18 cellular contexts compared by ENCODE assay signal in genomic region chr19:35491838-35492360, GRCh38. TPM values are rescaled to one million over a fixed set of nuclear protein-coding genes. Genes with fewer than 3 reads are reported as not detected.
A peak's percentile ranks its signal among the peaks of the same experiment; 100 is the strongest.
DNase-seq lines count a peak whose midpoint lies in the region; ATAC-seq and TF ChIP-seq lines count a peak whose summit lies in the region.
"Had no signal": no experiment of that assay in that cellular context is flagged by ENCODE, and none has a peak within 500 bp of the region (broad histone marks: within the 10 kb centered on the region; RNA-seq: fewer than 3 reads in every experiment).

No MANE protein-coding gene starts in this region.

- peak; percentile 41 for ATAC-seq in esophagus mucosa
- ATAC-seq in GM21786 (IDR thresholded peaks at IDR 0.05; ENCODE audit: unreplicated experiment): no peak
- no peak for ATAC-seq in HG02678 (IDR thresholded peaks at IDR 0.05; ENCODE audit: unreplicated experiment)
- ATAC-seq: HCT116 had no signal

- intact Hi-C loops in prostate gland (cut with DNase I): loop anchor here (10.0 kb wide), 1 partner anchor 217 kb away; no protein-coding TSS in a partner anchor

- H3K4me1 Mint-ChIP-seq in type B pancreatic cell (ENCODE audit: unreplicated experiment): no peaks in the 10 kb centered on the region

- H3K4me1 ChIP-seq in prostate gland (replicated peaks): no peaks in the 10 kb centered on the region

- TF ChIP-seq POLR2A in prostate gland (IDR thresholded peaks at IDR 0.05): no peak

- no peaks in the 10 kb centered on the region for H3K9me3 Mint-ChIP-seq in type B pancreatic cell
- H3K9me3 Mint-ChIP-seq: CD4-positive, alpha-beta memory T cell had no signal

- peak overlapping the region; percentile 24 for H3K27ac Mint-ChIP-seq in type B pancreatic cell
- H3K27ac Mint-ChIP-seq: CD4-positive, alpha-beta memory T cell had no signal

- no peaks in the 10 kb centered on the region for H3K9me3 ChIP-seq in prostate gland

- TF ChIP-seq CTCF in prostate gland (IDR thresholded peaks at IDR 0.05) (no peak), type B pancreatic cell (conservative IDR thresholded peaks at IDR 0.05) (no peak)

- DNase-seq in prostate gland (ENCODE audit: low spot score) (peak; percentile 24), type B pancreatic cell (ENCODE audit: extremely low spot score, unreplicated experiment) (no peak), HCEC 1CT (no peak), NCI-H128 (lab: John Stamatoyannopoulos, UW; ENCODE audit: unreplicated experiment) (no peak)
- DNase-seq: C1 segment of cervical spinal cord; CD4-positive, alpha-beta memory T cell; COR-L47; DMS153; DND-41; GM23248; H7 had no signal

- H3K27ac ChIP-seq in prostate gland: no peak overlapping the region
- H3K27ac ChIP-seq: GM23248 had no signal

- no peak overlapping the region for H3K4me3 Mint-ChIP-seq in type B pancreatic cell
- H3K4me3 Mint-ChIP-seq: CD4-positive, alpha-beta memory T cell had no signal

- no peaks in the 10 kb centered on the region for H3K36me3 Mint-ChIP-seq in type B pancreatic cell
- H3K36me3 Mint-ChIP-seq: CD4-positive, alpha-beta memory T cell had no signal

- H3K27me3 ChIP-seq in prostate gland (replicated peaks; ENCODE audit: insufficient read depth): no peaks in the 10 kb centered on the region

- peaks cover 22% of the 10 kb centered on the region for H3K27me3 Mint-ChIP-seq in type B pancreatic cell

- 50% methylated on average over 9 of the region's 9 CpGs for WGBS in prostate gland

- no peak overlapping the region for H3K4me3 ChIP-seq in prostate gland
- H3K4me3 ChIP-seq: GM23248 had no signal

- H3K36me3 ChIP-seq in prostate gland: no peaks in the 10 kb centered on the region

RNA-seq across cellular contexts. Expression of gene KRTDAP, which starts 1.6 kb away (rescaled TPM):
- total RNA-seq in esophagus mucosa (338 TPM), prostate gland (10 to 100 TPM in 1 of 2 donors, 1 to 10 TPM in 1; 3.6 to 58.6 TPM), type B pancreatic cell (ENCODE audit: low replicate concordance) (0.80 and 2.0 TPM in 2 replicates)
- total RNA-seq: A172; A673; CD4-positive, alpha-beta memory T cell; GM23248 had no signal

RNA-seq across cellular contexts. Expression of gene DMKN, which starts 21.6 kb away (rescaled TPM):
- total RNA-seq in esophagus mucosa (406 TPM), prostate gland (10 to 100 TPM; 50.9 to 80.5 TPM), type B pancreatic cell (ENCODE audit: low replicate concordance) (70.9 and 141 TPM in 2 replicates)
- total RNA-seq: A673 had no signal

RNA-seq across cellular contexts. Expression of gene SBSN, which starts 36.2 kb away (rescaled TPM):
- total RNA-seq in esophagus mucosa (1,433 TPM), prostate gland (1 to 10 TPM in 1 of 2 donors, under 1 TPM in 1; 0.32 to 4.9 TPM), type B pancreatic cell (ENCODE audit: low replicate concordance) (0.53 TPM in 1 of 2 replicates, not detected in the other)
- total RNA-seq: A172; A673; CD4-positive, alpha-beta memory T cell; H1; H7 had no signal

RNA-seq across cellular contexts. Expression of gene GAPDHS, which starts 41.4 kb away (rescaled TPM):
- total RNA-seq in esophagus mucosa (not detected), prostate gland (10 to 100 TPM in 1 of 2 donors, not detected in 1; 13.4 TPM), type B pancreatic cell (ENCODE audit: low replicate concordance) (not detected in 2 replicates)
- total RNA-seq: A172; A673; CD4-positive, alpha-beta memory T cell; GM23248; H1 had no signal

RNA-seq across cellular contexts. Expression of gene FFAR2, which starts 43.8 kb away (rescaled TPM):
- 1.8 TPM for total RNA-seq in esophagus mucosa
- total RNA-seq in prostate gland: under 1 TPM in 1 of 2 donors, not detected in 1; 0.87 TPM
- 1.1 and 2.2 TPM in 2 replicates for total RNA-seq in type B pancreatic cell (ENCODE audit: low replicate concordance)
- total RNA-seq: A172, A673, GM23248, H1, H7 had no signal

Comparison
In these comparisons a context has a peak if more than half of its experiments do, and no peak if none do; other contexts are left out.
1. RNA of gene SBSN, which starts 36.2 kb away (total RNA-seq): 1,433 TPM in esophagus mucosa (single experiment); 0.32 to 4.9 TPM in prostate gland and 0.53 TPM in type B pancreatic cell; every median in the first group is over 100 times any median in the second.